ENCODE assay signal across 10 cellular contexts in genomic region chr16:85157813-85158701, GRCh38. TPM values are rescaled to one million over a fixed set of nuclear protein-coding genes. Genes with fewer than 3 reads are reported as not detected.
DNase-seq lines count a peak whose midpoint lies in the region; ATAC-seq, FAIRE-seq and TF ChIP-seq lines count a peak whose summit lies in the region.
"Had no signal": no experiment of that assay in that cellular context is flagged by ENCODE, and none has a peak within 500 bp of the region (broad histone marks: within the 10 kb centered on the region; RNA-seq: fewer than 3 reads in every experiment).

No MANE protein-coding gene starts in this region.

- no peak overlapping the region for H3K9ac ChIP-seq in OCI-LY3 (ENCODE audit: low read length)
- peak overlapping the region in 1 of 4 experiments; percentile 39; a peak in 1 of 7 replicates for H3K9ac ChIP-seq in H1 (replicated peaks in 1 of 4; ENCODE audit: extremely low read depth in 1 of 4, low read depth in 3 of 4, low read length in 3 of 4)
- no peak overlapping the region for H3K9ac ChIP-seq in parathyroid adenoma
- no peak overlapping the region for H3K9ac ChIP-seq in kidney (ENCODE audit: low read length in 2 of 2)

- H3K23ac ChIP-seq in H1 (ENCODE audit: insufficient read length), result no peak overlapping the region

- H2AK5ac ChIP-seq in H1 (ENCODE audit: low read depth, low read length), result no peak overlapping the region

- peak overlapping the region; percentile 82; the same call in 1 of the 2 replicates for H2BK20ac ChIP-seq in H1 (ENCODE audit: low read length)

- WGBS in H1 (ENCODE audit: extremely low coverage in 1 of 2, insufficient coverage in 1 of 2, insufficient read length in 1 of 2, insufficient replicate concordance in 2 of 2, low coverage in 1 of 2, low lambda C conversion rate in 2 of 2, missing lambda C conversion rate in 1 of 2), 2 experiments, result 56% methylated on average over 18 of the region's 19 CpGs; no CpG with 5 or more reads in 1 of the 2 experiments

- no peak overlapping the region for H2BK120ac ChIP-seq in H1 (replicated peaks; ENCODE audit: low read depth, low read length)

- CTCF ChIA-PET in H1 (lab: Charles Lee; ENCODE audit: partially characterized antibody), result interaction anchor here (0.5 to 2.9 kb wide), 7 partner anchors 8 to 95 kb away, joined by 3 to 12 read pairs (median 5); no protein-coding TSS in a partner anchor

- POLR2A ChIA-PET in H1 (lab: Charles Lee; ENCODE audit: partially characterized antibody), result interaction anchor here (1.7 to 2.8 kb wide), 3 partner anchors 11 to 34 kb away, joined by 4 to 18 read pairs (median 5); no protein-coding TSS in a partner anchor

- H3K4me1 ChIP-seq in OCI-LY3 (ENCODE audit: low read length) (0 out of 2 replicates have a peak, but pooled peaks cover 3% of the 10 kb centered on the region), H1 (replicated peaks in 1 of 4; ENCODE audit: control insufficient read depth in 3 of 4, insufficient read depth in 4 of 4, low read length in 3 of 4) (peaks cover 0 to 18% (median 13%) of the 10 kb centered on the region in 4 experiments; a peak in 6 of 7 replicates), parathyroid adenoma (peaks cover 11% of the 10 kb centered on the region), HAP-1 (no peaks in the 10 kb centered on the region), kidney (ENCODE audit: control insufficient read depth in 1 of 2, insufficient read depth in 1 of 2, low read depth in 1 of 2, low read length in 2 of 2) (peaks cover 7 to 19% of the 10 kb centered on the region in 2 donors)

- H3K27ac ChIP-seq in OCI-LY3 (ENCODE audit: low read length) (no peak overlapping the region), H1 (ENCODE audit: low read depth, low read length) (no peak overlapping the region), parathyroid adenoma (no peak overlapping the region), kidney (ENCODE audit: low read depth in 2 of 2, low read length in 2 of 2) (no peak overlapping the region)

- H3K36me3 ChIP-seq in OCI-LY3 (replicated peaks; ENCODE audit: low read depth, low read length), result no peaks in the 10 kb centered on the region
- no peaks in the 10 kb centered on the region for H3K36me3 ChIP-seq in H1 (ENCODE audit: control insufficient read depth in 2 of 4, insufficient read depth in 4 of 4, low read length in 3 of 4)
- H3K36me3 ChIP-seq in parathyroid adenoma (ENCODE audit: control insufficient read depth, insufficient read depth, low read length), result no peaks in the 10 kb centered on the region
- H3K36me3 ChIP-seq in HAP-1 (replicated peaks), result no peaks in the 10 kb centered on the region
- H3K36me3 ChIP-seq in kidney (ENCODE audit: control insufficient read depth in 1 of 2, insufficient read depth in 2 of 2, low read length in 2 of 2), result no peaks in the 10 kb centered on the region

- peak overlapping the region; percentile 61; the same call in 1 of the 2 replicates for H2BK15ac ChIP-seq in H1 (ENCODE audit: low read length)

- in situ Hi-C loops in HAP-1 (cut with MboI; ENCODE audit: low sequenced_read_pairs), result no loop called here

- no peak overlapping the region; the same call in 1 of the 2 replicates for H4K8ac ChIP-seq in H1 (ENCODE audit: extremely low read depth, insufficient read depth, low read length)

- H3K4me3 ChIP-seq in GM12865 (ENCODE audit: low read depth, low read length) (peak overlapping the region; percentile 19), OCI-LY3 (ENCODE audit: low read length) (no peak overlapping the region), H1 (ENCODE audit: extremely low read depth in 1 of 4, insufficient read depth in 2 of 4, low read depth in 3 of 4, low read length in 4 of 4) (no peak overlapping the region; a peak in 2 of 8 replicates), parathyroid adenoma (ENCODE audit: low read depth, low read length) (no peak overlapping the region), HAP-1 (no peak overlapping the region), kidney (ENCODE audit: low read length in 2 of 2) (no peak overlapping the region)

- H3K4me2 ChIP-seq in OCI-LY3 (ENCODE audit: low read length) (peak overlapping the region; percentile 30), H1 (ENCODE audit: insufficient read depth in 1 of 2, low read depth in 2 of 2, low read length in 2 of 2) (peak overlapping the region; percentile 36 to 74), parathyroid adenoma (ENCODE audit: low read length) (no peak overlapping the region)

- H3K23me2 ChIP-seq in H1 (ENCODE audit: low read depth, low read length), result peaks cover 7% of the 10 kb centered on the region; the same call in 1 of the 2 replicates

- H3K9me3 ChIP-seq in OCI-LY3 (ENCODE audit: insufficient read depth, low read length), result no peaks in the 10 kb centered on the region
- H3K9me3 ChIP-seq in H1 (ENCODE audit: insufficient read depth in 2 of 2, low read depth in 1 of 2, low read length in 1 of 2), result no peaks in the 10 kb centered on the region
- H3K9me3 ChIP-seq in parathyroid adenoma (ENCODE audit: control insufficient read depth, low read length), result no peaks in the 10 kb centered on the region
- no peaks in the 10 kb centered on the region for H3K9me3 ChIP-seq in HAP-1
- H3K9me3 ChIP-seq in kidney (ENCODE audit: control insufficient read depth in 1 of 2, low read length in 2 of 2), result no peaks in the 10 kb centered on the region

- no peaks in the 10 kb centered on the region for H3K79me1 ChIP-seq in H1 (ENCODE audit: low read depth, low read length)

- H3K56ac ChIP-seq in H1 (replicated peaks; ENCODE audit: insufficient read length, low read depth, low read length), result no peak overlapping the region

- no peak overlapping the region for H3K4ac ChIP-seq in H1 (replicated peaks; ENCODE audit: insufficient read length, low read depth, low read length)

- peak overlapping the region; percentile 39; the same call in 1 of the 2 replicates for H2BK12ac ChIP-seq in H1 (ENCODE audit: low read depth, low read length)

- intact Hi-C loops in kidney (cut with DNase I), result no loop called here

- ATAC-seq in HG03045 (IDR thresholded peaks at IDR 0.05; ENCODE audit: unreplicated experiment) (no peak), GM21717 (IDR thresholded peaks at IDR 0.05; ENCODE audit: unreplicated experiment) (no peak)

- no peaks in the 10 kb centered on the region for H4K20me1 ChIP-seq in OCI-LY3 (ENCODE audit: insufficient read depth, low read length)
- H4K20me1 ChIP-seq in H1 (replicated peaks in 1 of 2; ENCODE audit: control insufficient read depth in 1 of 2, insufficient read depth in 2 of 2, low read length in 2 of 2), result no peaks in the 10 kb centered on the region

- H3K14ac ChIP-seq in H1 (ENCODE audit: insufficient read length), result no peak overlapping the region

- TF ChIP-seq RAD21 in H1 (IDR thresholded peaks at IDR 0.05 in 1 of 2, conservative IDR thresholded peaks at IDR 0.05 in 1 of 2; ENCODE audit: low read depth in 2 of 2, low read length in 2 of 2), result no peak

- peak; percentile 95 for FAIRE-seq in H1 (lab: Jason Lieb, UNC)
- FAIRE-seq in kidney (lab: Jason Lieb, UNC), result no peak
- FAIRE-seq: H54 had no signal

- TF ChIP-seq POLR2A in H1 (IDR thresholded peaks at IDR 0.05; ENCODE audit: control extremely low read depth in 1 of 2, low read depth in 2 of 2, low read length in 2 of 2), result no peak

- 0 out of 2 replicates have a peak overlapping the region, but pooled peaks have one; percentile 9 for H2AFZ ChIP-seq in OCI-LY3 (ENCODE audit: low read depth, low read length)
- peak overlapping the region; percentile 84 for H2AFZ ChIP-seq in H1 (ENCODE audit: low read length)
- peak overlapping the region; percentile 57 for H2AFZ ChIP-seq in parathyroid adenoma

- no peak for TF ChIP-seq EP300 in H1 (IDR thresholded peaks at IDR 0.05; ENCODE audit: borderline replicate concordance in 1 of 2, low read depth in 2 of 2, low read length in 2 of 2)

- DNase-seq in GM12865 (ENCODE audit: low read depth) (peak; percentile 49), H1 (ENCODE audit: low read depth in 1 of 2, low spot score in 2 of 2) (peak; percentile 69 to 70), HAP-1 (ENCODE audit: low spot score in 2 of 2) (no peak), kidney (no peak)

- H4K91ac ChIP-seq in H1 (replicated peaks; ENCODE audit: insufficient read length, low read length), result peak overlapping the region; percentile 58

- TF ChIP-seq CTCF in GM12865 (IDR thresholded peaks at IDR 0.05; ENCODE audit: insufficient read depth, low read depth, low read length, missing control alignments) (no peak), OCI-LY3 (IDR thresholded peaks at IDR 0.05; ENCODE audit: low read depth, low read length) (no peak), H1 (IDR thresholded peaks at IDR 0.05; ENCODE audit: control extremely low read depth in 1 of 3, insufficient read depth in 1 of 3, low read depth in 1 of 3, low read length in 3 of 3) (no peak), parathyroid adenoma (IDR thresholded peaks at IDR 0.05) (no peak), kidney (IDR thresholded peaks at IDR 0.05; ENCODE audit: borderline replicate concordance, extremely low read depth, insufficient read depth) (no peak)

- peak overlapping the region; percentile 10 for H4K5ac ChIP-seq in H1 (ENCODE audit: insufficient read length, low read depth, low read length)

- H3K79me2 ChIP-seq in OCI-LY3 (ENCODE audit: low read length) (no peaks in the 10 kb centered on the region), H1 (ENCODE audit: control insufficient read depth in 1 of 2, insufficient read depth in 2 of 2, low read length in 2 of 2) (no peaks in the 10 kb centered on the region), parathyroid adenoma (no peaks in the 10 kb centered on the region)

- H3K27me3 ChIP-seq in OCI-LY3 (ENCODE audit: low read depth, low read length) (peaks cover 3% of the 10 kb centered on the region; the same call in 1 of the 2 replicates), H1 (replicated peaks in 1 of 4; ENCODE audit: control insufficient read depth in 3 of 4, extremely low read depth in 1 of 4, insufficient read depth in 3 of 4, low read length in 3 of 4) (no peaks in the 10 kb centered on the region), parathyroid adenoma (ENCODE audit: control insufficient read depth, insufficient read depth, low read length) (no peaks in the 10 kb centered on the region), HAP-1 (ENCODE audit: low read depth) (no peaks in the 10 kb centered on the region)

- peak overlapping the region; percentile 83 for H3K18ac ChIP-seq in H1 (ENCODE audit: extremely low read depth, low read length)

- peak overlapping the region; percentile 64 for H2BK5ac ChIP-seq in H1 (ENCODE audit: low read depth, low read length)

RNA-seq across cellular contexts. Expression of gene CIBAR2, which starts 45.8 kb away (rescaled TPM):
- not detected in 2 replicates for total RNA-seq in H1 (2021; fragmentation: NEBNext Ultra II Directional; extraction: Animal tissue kit (Norgen Biotek cat#: 25700))
- polyA plus RNA-seq in H1 (2011; rRNA removed), result 0.06 and 0.18 TPM in 2 replicates
- polyA plus RNA-seq in H1 (2011; cell fraction: cytosol; rRNA removed), result 0.12 TPM
- polyA plus RNA-seq in H1 (2011; cell fraction: nucleus; rRNA removed), result 0.23 TPM
- polyA plus RNA-seq in H1 (2012, experiment 1 of 2), result 0.15 to 0.29 TPM in 2 of 4 replicates, not detected in the others
- 0.42 TPM for polyA plus RNA-seq in H1 (2012, experiment 2 of 2)
- polyA plus RNA-seq in H1 (2013, experiment 1 of 2), result 0.06 TPM
- polyA plus RNA-seq in H1 (2013, experiment 2 of 2), result 0.02 TPM
- polyA minus RNA-seq in H1 (2011; rRNA and poly(A)+ RNA removed), result 0.17 TPM in 1 of 2 replicates, not detected in the other
- not detected for polyA minus RNA-seq in H1 (2011; cell fraction: cytosol; rRNA and poly(A)+ RNA removed)
- not detected for polyA minus RNA-seq in H1 (2011; cell fraction: nucleus; rRNA and poly(A)+ RNA removed)
- total RNA-seq in kidney, result 1.6 TPM
- not detected for polyA plus RNA-seq in kidney (ENCODE audit: insufficient read depth, low read depth, low replicate concordance)
- total RNA-seq: T-helper 1 cell treated with Interleukin-12 subunit alpha and Interleukin-12 subunit beta and Interleukin-4 antibody, amounts not matched to agents 30 ng/mL and 1 ng/mL, for 36 hours had no signal

Comparison
In these comparisons a context has a peak if more than half of its experiments do, and no peak if none do; other contexts are left out.
1. DNase-seq: peak in GM12865 (single experiment) and H1 (2 of 2); none in HAP-1 (0 of 2) and kidney (single experiment).
2. H2AFZ ChIP-seq: peak in every context shown above with its lines; median percentile 84 in H1; 57 in parathyroid adenoma; 9 in OCI-LY3.